8 cellular contexts compared by ENCODE assay signal in the genomic region with DNA sequence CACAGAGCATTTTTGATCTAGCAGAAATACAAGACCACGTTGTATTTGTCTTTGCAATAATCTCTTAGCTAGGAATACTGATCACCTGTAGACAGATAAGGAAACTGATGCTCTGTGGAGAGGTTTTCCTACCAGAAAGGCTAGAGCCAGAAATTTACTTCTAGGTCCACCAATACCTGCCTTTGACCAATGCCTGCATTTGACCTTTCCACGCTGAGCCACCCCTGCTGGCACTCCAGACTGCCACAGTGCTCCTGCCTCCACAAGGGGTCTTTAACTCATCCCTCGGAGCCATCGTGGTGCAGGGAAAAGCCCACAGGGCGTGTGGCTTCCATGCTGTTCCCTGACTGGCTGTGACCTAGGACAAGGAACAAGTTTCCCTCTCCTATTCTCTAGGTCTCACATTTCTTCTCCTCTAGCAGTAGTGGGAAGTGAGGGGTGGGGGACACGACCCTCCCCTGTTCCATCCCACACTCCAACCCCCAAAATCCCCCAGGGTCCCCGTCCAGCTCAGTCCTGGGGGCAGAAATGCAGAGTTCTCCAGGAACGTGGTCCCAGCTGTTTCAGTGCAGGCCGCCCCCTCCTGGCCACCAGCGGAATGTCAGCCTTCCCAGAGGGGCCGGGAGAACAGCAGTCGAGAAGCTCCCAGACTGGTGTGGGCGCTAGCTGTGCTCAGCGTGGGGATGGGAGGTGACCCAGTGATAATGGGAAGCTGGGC. TPM values are rescaled to one million over a fixed set of nuclear protein-coding genes. Genes with fewer than 3 reads are reported as not detected.
DNase-seq lines count a peak whose midpoint lies in the region; ATAC-seq and TF ChIP-seq lines count a peak whose summit lies in the region.

No MANE protein-coding gene starts in this region.

- DNase-seq in activated gamma-delta T cell treated with Interleukin-2 at 50 U/mL for 16 hours (peak; percentile 65), activated gamma-delta T cell (lab: John Stamatoyannopoulos, UW) (no peak), NCI-H146 treated with DMSO at 0.1 percent for 48 hours (lab: John Stamatoyannopoulos, UW; ENCODE audit: unreplicated experiment) (peak; percentile 27), cerebellum (ENCODE audit: low spot score) (peak; percentile 77), left lung (peak; percentile 74 to 92), DMS153 (lab: John Stamatoyannopoulos, UW) (no peak)
- DNase-seq in activated CD4-positive, alpha-beta T cell treated with anti-CD3 and anti-CD28 coated beads for 4 hours, result peak; percentile 33 to 59
- peak; percentile 68 for DNase-seq in stimulated activated CD4-positive, alpha-beta T cell treated with anti-CD3 and anti-CD28 coated beads, Interleukin-4, amount 100 ng/mL, for 1 hour

- no peaks in the 10 kb centered on the region for H3K9me3 ChIP-seq in left lung

- peak; percentile 93 to 95 for TF ChIP-seq CTCF in left lung (IDR thresholded peaks at IDR 0.05)

- intact Hi-C loops in left lung (cut with DNase I), result loop anchor here in 1 of 2 donors (5.0 kb wide), 1 partner anchor 159 kb away; no protein-coding TSS in a partner anchor

- peak overlapping the region; percentile 50 to 62 for H3K27ac ChIP-seq in left lung

- H3K36me3 ChIP-seq in left lung, result no peaks in the 10 kb centered on the region

- peaks cover 0 to 94% of the 10 kb centered on the region in 2 donors for H3K27me3 ChIP-seq in left lung

- H3K4me3 ChIP-seq in left lung, result no peak overlapping the region

- peak; percentile 81 for ATAC-seq in left lung

- H3K4me1 ChIP-seq in left lung, result peaks cover 9 to 34% of the 10 kb centered on the region in 2 donors

RNA-seq across cellular contexts. Expression of gene ELN, which starts 1.4 kb away (rescaled TPM):
- 27.0 TPM for total RNA-seq in cerebellum
- total RNA-seq in left lung, result 100 to 1,000 TPM; 202 to 673 TPM

RNA-seq across cellular contexts. Expression of gene LIMK1, which starts 57.0 kb away (rescaled TPM):
- total RNA-seq in cerebellum (15.2 TPM), left lung (10 to 100 TPM; 40.8 to 47.2 TPM)

Comparison
In these comparisons a context has a peak if more than half of its experiments do, and no peak if none do; other contexts are left out.
1. DNase-seq: peak in activated gamma-delta T cell treated with Interleukin-2 at 50 U/mL for 16 hours (single experiment), NCI-H146 treated with DMSO at 0.1 percent for 48 hours (single experiment), activated CD4-positive, alpha-beta T cell treated with anti-CD3 and anti-CD28 coated beads for 4 hours (2 of 2), cerebellum (single experiment), left lung (2 of 2) and stimulated activated CD4-positive, alpha-beta T cell treated with anti-CD3 and anti-CD28 coated beads, Interleukin-4, amount 100 ng/mL, for 1 hour (single experiment); none in activated gamma-delta T cell (single experiment) and DMS153 (single experiment).